Comparison of ENCODE assay signal across 17 cellular contexts in the genomic region with DNA sequence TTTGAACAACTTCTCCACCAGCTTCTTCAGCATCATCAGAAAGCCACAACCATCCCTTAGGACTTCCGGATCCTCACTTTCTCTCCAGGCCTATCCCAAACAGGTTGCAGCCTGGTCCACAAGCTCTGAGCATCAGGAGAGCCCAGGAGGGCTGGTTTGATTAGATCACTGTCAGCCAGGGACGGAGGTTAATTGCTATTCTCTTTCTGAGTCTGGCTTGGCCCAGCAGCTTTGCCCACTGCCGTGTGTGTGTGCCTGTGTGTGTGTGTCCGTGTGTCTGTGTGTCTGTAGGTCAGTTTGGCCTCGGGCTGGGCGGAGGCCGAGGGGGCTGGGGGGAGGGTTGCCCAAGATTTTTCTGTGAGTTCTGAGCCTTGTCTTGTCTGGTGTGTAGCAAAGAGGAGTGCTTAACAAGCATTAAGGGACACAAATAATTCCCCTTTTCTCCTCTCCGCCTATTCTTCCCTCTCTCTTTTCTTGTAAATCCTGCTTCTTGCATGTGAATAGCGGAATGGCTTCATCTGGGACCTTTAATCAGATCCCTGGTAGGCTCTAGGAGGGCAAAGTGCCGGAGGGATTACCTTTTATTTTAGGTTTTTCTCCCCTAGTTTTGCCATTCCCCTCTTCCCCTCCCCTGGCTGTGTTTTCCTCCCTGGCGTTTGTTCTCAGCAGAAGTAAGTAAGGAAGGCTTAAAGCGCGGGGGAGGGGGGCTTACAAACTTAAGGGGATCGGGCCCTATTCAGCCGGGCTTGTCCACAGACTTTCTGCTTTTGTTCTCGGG.
DNase-seq lines count a peak whose midpoint lies in the region; ATAC-seq and TF ChIP-seq lines count a peak whose summit lies in the region.
"Had no signal": no experiment of that assay in that cellular context is flagged by ENCODE, and none has a peak within 500 bp of the region (broad histone marks: within the 10 kb centered on the region; RNA-seq: fewer than 3 reads in every experiment).

No MANE protein-coding gene starts in this region.

- no peak overlapping the region for H3K23ac ChIP-seq in neuronal stem cell (ENCODE audit: low read depth, low read length, poor library complexity)

- H4K91ac ChIP-seq in neuronal stem cell (ENCODE audit: low read depth, low read length, poor library complexity), result no peak overlapping the region

- H3K18ac ChIP-seq in neuronal stem cell (ENCODE audit: low read length), result peak overlapping the region; percentile 33

- H3K4ac ChIP-seq in neuronal stem cell (ENCODE audit: low read length), result no peak overlapping the region

- H4K8ac ChIP-seq in neuronal stem cell (ENCODE audit: low read depth, low read length), result no peak overlapping the region

- H3K4me3 ChIP-seq in coronary artery, result no peak overlapping the region
- H3K4me3 ChIP-seq in iPS-15b (ENCODE audit: low read depth, low read length), result peak overlapping the region; percentile 71
- H3K4me3 ChIP-seq in neuronal stem cell (ENCODE audit: low read length in 2 of 2), result no peak overlapping the region
- H3K4me3 ChIP-seq: BLaER1 had no signal

- ATAC-seq in GM18511 (IDR thresholded peaks at IDR 0.05; ENCODE audit: unreplicated experiment), result no peak
- ATAC-seq: Panc1 had no signal

- H3K27me3 ChIP-seq in iPS-15b (ENCODE audit: control insufficient read depth, insufficient read depth, low read length) (no peaks in the 10 kb centered on the region), neuronal stem cell (ENCODE audit: control insufficient read depth in 3 of 3, insufficient read depth in 3 of 3, low read depth in 1 of 3, low read length in 3 of 3) (peaks cover 0 to 59% (median 13%) of the 10 kb centered on the region in 3 experiments)

- H3K27ac ChIP-seq in coronary artery (no peak overlapping the region), neuronal stem cell (replicated peaks; ENCODE audit: low read length) (peak overlapping the region; percentile 72)
- H3K27ac ChIP-seq: 22Rv1, BLaER1 had no signal

- H2BK15ac ChIP-seq in neuronal stem cell (ENCODE audit: low read length), result no peak overlapping the region

- DNase-seq in NCI-H2227 treated with DMSO at 0.1 percent for 48 hours (lab: John Stamatoyannopoulos, UW), result peak; percentile 13
- no peak for DNase-seq in NCI-H2227 (lab: John Stamatoyannopoulos, UW; ENCODE audit: unreplicated experiment)
- peak; percentile 55 for DNase-seq in coronary artery (ENCODE audit: low spot score)
- peak; percentile 90 for DNase-seq in neuronal stem cell (ENCODE audit: low spot score)
- DNase-seq in OCI-M2 (lab: John Stamatoyannopoulos, UW; ENCODE audit: unreplicated experiment), result no peak
- DNase-seq in amygdala (lab: John Stamatoyannopoulos, UW), result no peak
- DNase-seq: CD8-positive, alpha-beta memory T cell; HCEC 1CT; NCI-H1417 treated with DMSO at 0.1 percent for 48 hours; NCI-H2029; NCI-H526; Right ventricle myocardium superior had no signal

- H3K79me1 ChIP-seq in neuronal stem cell (ENCODE audit: low read depth, low read length), result no peaks in the 10 kb centered on the region

- H2AFZ ChIP-seq in neuronal stem cell (ENCODE audit: low read length), result peak overlapping the region; percentile 36

- H3K36me3 ChIP-seq in iPS-15b (ENCODE audit: control insufficient read depth, insufficient read depth, low read length) (no peaks in the 10 kb centered on the region), neuronal stem cell (replicated peaks in 1 of 2; ENCODE audit: control insufficient read depth in 2 of 2, insufficient read depth in 2 of 2, low read length in 2 of 2) (no peaks in the 10 kb centered on the region)
- H3K36me3 ChIP-seq: BLaER1 had no signal

- no peak for TF ChIP-seq CTCF in coronary artery (IDR thresholded peaks at IDR 0.05)

- H2BK120ac ChIP-seq in neuronal stem cell (ENCODE audit: low read depth, low read length), result no peak overlapping the region

- peak overlapping the region; percentile 57 for H3K4me2 ChIP-seq in neuronal stem cell (ENCODE audit: insufficient read depth, low read length, poor library complexity, severe bottlenecking)
- H3K4me2 ChIP-seq: BLaER1 had no signal

- no peak overlapping the region for H2BK12ac ChIP-seq in neuronal stem cell (ENCODE audit: low read length)

- H3K9me3 ChIP-seq in iPS-15b (ENCODE audit: control insufficient read depth, insufficient read depth, low read length), result no peaks in the 10 kb centered on the region
- peaks cover 0 to 5% of the 10 kb centered on the region in 2 donors for H3K9me3 ChIP-seq in neuronal stem cell (replicated peaks in 1 of 2; ENCODE audit: control insufficient read depth in 2 of 2, insufficient read depth in 1 of 2, low read depth in 1 of 2, low read length in 2 of 2)

- no peak overlapping the region for H3K14ac ChIP-seq in neuronal stem cell (ENCODE audit: low read length)

- H3K4me1 ChIP-seq in iPS-15b (ENCODE audit: control insufficient read depth, insufficient read depth, low read length), result peaks cover 21% of the 10 kb centered on the region
- H3K4me1 ChIP-seq in neuronal stem cell (ENCODE audit: control insufficient read depth in 2 of 2, insufficient read depth in 1 of 2, low read depth in 1 of 2, low read length in 2 of 2), result peaks cover 13 to 17% of the 10 kb centered on the region in 2 donors
- H3K4me1 ChIP-seq: BLaER1 had no signal

- no peak overlapping the region for H2AK5ac ChIP-seq in neuronal stem cell (ENCODE audit: low read depth, low read length)

- WGBS in neuronal stem cell (ENCODE audit: extremely low coverage in 2 of 2, insufficient read length in 2 of 2, insufficient replicate concordance in 1 of 2), 2 donors, result no CpG with 5 or more reads among the region's 16 CpGs

- H3K9ac ChIP-seq in iPS-15b (ENCODE audit: low read depth, low read length), result peak overlapping the region; percentile 77
- H3K9ac ChIP-seq in neuronal stem cell (ENCODE audit: low read depth, low read length, poor library complexity), result no peak overlapping the region
- H3K9ac ChIP-seq: BLaER1 had no signal

- no peak overlapping the region for H2BK5ac ChIP-seq in neuronal stem cell (ENCODE audit: low read length)

Comparison
In these comparisons a context has a peak if more than half of its experiments do, and no peak if none do; other contexts are left out.
1. DNase-seq: peak in NCI-H2227 treated with DMSO at 0.1 percent for 48 hours (single experiment), coronary artery (single experiment) and neuronal stem cell (single experiment); none in NCI-H2227 (single experiment), OCI-M2 (single experiment) and amygdala (0 of 56).